In genomic region chr1:54309631-54310366, GRCh38 we compare ENCODE assay signal across 9 cellular contexts.
DNase-seq lines count a peak whose midpoint lies in the region; ATAC-seq and TF ChIP-seq lines count a peak whose summit lies in the region.
"Had no signal": no experiment of that assay in that cellular context is flagged by ENCODE, and none has a peak within 500 bp of the region (broad histone marks: within the 10 kb centered on the region; RNA-seq: fewer than 3 reads in every experiment).

No MANE protein-coding gene starts in this region.

- DNase-seq in CD14-positive monocyte (ENCODE audit: low spot score) (no peak), NCI-H1105 treated with DMSO at 0.1 percent for 48 hours (lab: John Stamatoyannopoulos, UW) (peak; percentile 88), WERI-Rb-1 (peak; percentile 62), mesenchymal stem cell (no peak), aorta (no peak), hepatic stellate cell (ENCODE audit: low spot score) (no peak)
- no peak for DNase-seq in activated T-helper 2 cell treated with anti-CD3 and anti-CD28 coated beads, Interferon-gamma antibody, Interleukin-2, Interleukin-4, amounts not matched to agents 10 μg/mL and 5 μg/mL and 100 μg/mL, durations not matched to agents 14 hours and 24 hours and 36 hours (ENCODE audit: low spot score)
- DNase-seq: HCEC 1CT had no signal

- no peak overlapping the region for H3K9ac ChIP-seq in mesenchymal stem cell (ENCODE audit: low read length)

- peaks cover 10% of the 10 kb centered on the region for H3K4me1 ChIP-seq in mesenchymal stem cell (ENCODE audit: control insufficient read depth, insufficient read depth, low read depth, low read length)
- peaks cover 0 to 6% of the 10 kb centered on the region in 2 donors for H3K4me1 ChIP-seq in aorta (ENCODE audit: control insufficient read depth in 1 of 2, insufficient read depth in 2 of 2, low read length in 2 of 2)

- H3K36me3 ChIP-seq in WERI-Rb-1 (peaks cover 49% of the 10 kb centered on the region), mesenchymal stem cell (ENCODE audit: control insufficient read depth in 1 of 2, insufficient read depth in 2 of 2, low read depth in 1 of 2, low read length in 2 of 2) (peaks cover 0 to 5% of the 10 kb centered on the region in 2 experiments), aorta (ENCODE audit: control insufficient read depth in 1 of 2, insufficient read depth in 2 of 2, low read length in 1 of 2) (no peaks in the 10 kb centered on the region)

- H3K4me1 Mint-ChIP-seq in CD14-positive monocyte = peaks cover 4% of the 10 kb centered on the region
- peaks cover 36% of the 10 kb centered on the region for H3K4me1 Mint-ChIP-seq in activated T-helper 2 cell treated with anti-CD3 and anti-CD28 coated beads, Interferon-gamma antibody, Interleukin-2, Interleukin-4, amounts not matched to agents 10 μg/mL and 5 μg/mL and 100 μg/mL, durations not matched to agents 14 hours and 24 hours and 36 hours (ENCODE audit: low read depth)

- no peak overlapping the region for H2AFZ ChIP-seq in mesenchymal stem cell (ENCODE audit: low read depth, low read length)

- H3K4me2 ChIP-seq in mesenchymal stem cell (ENCODE audit: low read length, poor library complexity, severe bottlenecking) = no peak overlapping the region

- H3K4me3 ChIP-seq in WERI-Rb-1 (ENCODE audit: low read depth, low read length) = no peak overlapping the region
- H3K4me3 ChIP-seq in mesenchymal stem cell (ENCODE audit: insufficient read depth in 1 of 2, low read depth in 1 of 2, low read length in 2 of 2) = no peak overlapping the region
- no peak overlapping the region for H3K4me3 ChIP-seq in aorta (ENCODE audit: low read length in 2 of 2)

- no peak overlapping the region for H2AK5ac ChIP-seq in mesenchymal stem cell (ENCODE audit: low read length, severe bottlenecking)

- H3K4ac ChIP-seq in mesenchymal stem cell (ENCODE audit: low read depth in 1 of 2, low read length in 2 of 2) = no peak overlapping the region

- intact Hi-C loops in CD14-positive monocyte (cut with micrococcal nuclease) = no loop called here
- intact Hi-C loops in aorta (cut with DNase I) = no loop called here
- intact Hi-C loops in activated T-helper 2 cell treated with anti-CD3 and anti-CD28 coated beads, Interferon-gamma antibody, Interleukin-2, Interleukin-4, amounts not matched to agents 10 μg/mL and 5 μg/mL and 100 μg/mL, durations not matched to agents 14 hours and 24 hours and 36 hours (cut with micrococcal nuclease) = no loop called here

- H3K36me3 Mint-ChIP-seq in CD14-positive monocyte = no peaks in the 10 kb centered on the region
- H3K36me3 Mint-ChIP-seq in activated T-helper 2 cell treated with anti-CD3 and anti-CD28 coated beads, Interferon-gamma antibody, Interleukin-2, Interleukin-4, amounts not matched to agents 10 μg/mL and 5 μg/mL and 100 μg/mL, durations not matched to agents 14 hours and 24 hours and 36 hours (ENCODE audit: low read depth) = peaks cover 5% of the 10 kb centered on the region

- H3K27me3 Mint-ChIP-seq in CD14-positive monocyte (ENCODE audit: low read depth in 3 of 3) = peaks cover 0 to 3% (median 0%) of the 10 kb centered on the region in 3 donors
- no peaks in the 10 kb centered on the region for H3K27me3 Mint-ChIP-seq in activated T-helper 2 cell treated with anti-CD3 and anti-CD28 coated beads, Interferon-gamma antibody, Interleukin-2, Interleukin-4, amounts not matched to agents 10 μg/mL and 5 μg/mL and 100 μg/mL, durations not matched to agents 14 hours and 24 hours and 36 hours (ENCODE audit: low read depth)

- peak overlapping the region in 4 of 7 donors; percentile 1 to 76 (median 45) for H3K27ac Mint-ChIP-seq in CD14-positive monocyte
- H3K27ac Mint-ChIP-seq in activated T-helper 2 cell treated with anti-CD3 and anti-CD28 coated beads, Interferon-gamma antibody, Interleukin-2, Interleukin-4, amounts not matched to agents 10 μg/mL and 5 μg/mL and 100 μg/mL, durations not matched to agents 14 hours and 24 hours and 36 hours = no peak overlapping the region

- no peak overlapping the region for H4K8ac ChIP-seq in mesenchymal stem cell (ENCODE audit: low read length)

- no peak overlapping the region for H3K14ac ChIP-seq in mesenchymal stem cell (ENCODE audit: low read length in 2 of 2)

- no peak overlapping the region for H3K4me3 Mint-ChIP-seq in CD14-positive monocyte
- no peak overlapping the region for H3K4me3 Mint-ChIP-seq in activated T-helper 2 cell treated with anti-CD3 and anti-CD28 coated beads, Interferon-gamma antibody, Interleukin-2, Interleukin-4, amounts not matched to agents 10 μg/mL and 5 μg/mL and 100 μg/mL, durations not matched to agents 14 hours and 24 hours and 36 hours (ENCODE audit: low read depth)

- peaks cover 46% of the 10 kb centered on the region for H3K79me1 ChIP-seq in mesenchymal stem cell (replicated peaks; ENCODE audit: low read length, poor library complexity, severe bottlenecking)

- ATAC-seq in HG03097 (IDR thresholded peaks at IDR 0.05; ENCODE audit: low FRiP score, unreplicated experiment) (no peak), aorta (ENCODE audit: low FRiP score) (no peak)

- H2BK15ac ChIP-seq in mesenchymal stem cell (ENCODE audit: low read depth, poor library complexity, severe bottlenecking) = no peak overlapping the region

- WGBS in mesenchymal stem cell = 79% methylated on average over 17 of the region's 19 CpGs
- WGBS in aorta, 2 donors = 15 to 16% methylated on average over 19 of the region's 19 CpGs

- no peaks in the 10 kb centered on the region for H3K9me3 ChIP-seq in WERI-Rb-1 (ENCODE audit: severe bottlenecking)
- H3K9me3 ChIP-seq in mesenchymal stem cell (ENCODE audit: control insufficient read depth, low read length) = no peaks in the 10 kb centered on the region
- H3K9me3 ChIP-seq in aorta (ENCODE audit: control insufficient read depth, low read length) = no peaks in the 10 kb centered on the region

- no peak overlapping the region for H3K23ac ChIP-seq in mesenchymal stem cell (ENCODE audit: low read length in 2 of 2)

- TF ChIP-seq CTCF in CD14-positive monocyte (IDR thresholded peaks at IDR 0.05) (no peak), WERI-Rb-1 (IDR thresholded peaks at IDR 0.05; ENCODE audit: low read depth, low read length) (no peak)

- H3K27me3 ChIP-seq in WERI-Rb-1 (ENCODE audit: insufficient read depth, low read depth, severe bottlenecking) (no peaks in the 10 kb centered on the region), mesenchymal stem cell (ENCODE audit: control insufficient read depth in 1 of 2, insufficient read depth in 1 of 2, low read length in 2 of 2) (no peaks in the 10 kb centered on the region), aorta (ENCODE audit: control insufficient read depth in 1 of 2, insufficient read depth in 2 of 2, low read length in 1 of 2) (no peaks in the 10 kb centered on the region)

- peak overlapping the region; percentile 91 for H3K27ac ChIP-seq in WERI-Rb-1
- no peak overlapping the region for H3K27ac ChIP-seq in mesenchymal stem cell (ENCODE audit: low read length, poor library complexity, severe bottlenecking)
- no peak overlapping the region for H3K27ac ChIP-seq in aorta (ENCODE audit: low read depth in 1 of 2, low read length in 2 of 2)

- no peak overlapping the region for H2BK120ac ChIP-seq in mesenchymal stem cell (ENCODE audit: low read depth, low read length)

- H2BK12ac ChIP-seq in mesenchymal stem cell (ENCODE audit: low read length in 2 of 2) = peak overlapping the region in 1 of 2 experiments; percentile 67

- peak overlapping the region; percentile 27 for H4K91ac ChIP-seq in mesenchymal stem cell (ENCODE audit: low read length)

- H3K9me3 Mint-ChIP-seq in CD14-positive monocyte = no peaks in the 10 kb centered on the region
- H3K9me3 Mint-ChIP-seq in activated T-helper 2 cell treated with anti-CD3 and anti-CD28 coated beads, Interferon-gamma antibody, Interleukin-2, Interleukin-4, amounts not matched to agents 10 μg/mL and 5 μg/mL and 100 μg/mL, durations not matched to agents 14 hours and 24 hours and 36 hours = no peaks in the 10 kb centered on the region

- no peak overlapping the region for H3K18ac ChIP-seq in mesenchymal stem cell (ENCODE audit: low read depth in 1 of 2, low read length in 2 of 2)

- H2BK5ac ChIP-seq in mesenchymal stem cell (ENCODE audit: low read depth, low read length, poor library complexity, severe bottlenecking) = no peak overlapping the region

Comparison
In these comparisons a context has a peak if more than half of its experiments do, and no peak if none do; other contexts are left out.
1. DNase-seq: peak in NCI-H1105 treated with DMSO at 0.1 percent for 48 hours (single experiment) and WERI-Rb-1 (single experiment); none in CD14-positive monocyte (single experiment), mesenchymal stem cell (single experiment), aorta (0 of 2), activated T-helper 2 cell treated with anti-CD3 and anti-CD28 coated beads, Interferon-gamma antibody, Interleukin-2, Interleukin-4, amounts not matched to agents 10 μg/mL and 5 μg/mL and 100 μg/mL, durations not matched to agents 14 hours and 24 hours and 36 hours (single experiment) and hepatic stellate cell (single experiment).